Comparison of ENCODE assay signal across 8 cellular contexts in genomic region chr1:25431495-25432363, GRCh38. TPM values are rescaled to one million over a fixed set of nuclear protein-coding genes. Genes with fewer than 3 reads are reported as not detected.
A peak's percentile ranks its signal among the peaks of the same experiment; 100 is the strongest.
DNase-seq lines count a peak whose midpoint lies in the region; ATAC-seq, FAIRE-seq and TF ChIP-seq lines count a peak whose summit lies in the region.

No MANE protein-coding gene starts in this region.

- no peaks in the 10 kb centered on the region for H3K9me3 Mint-ChIP-seq in MCF 10A (ENCODE audit: unreplicated experiment)

- peaks cover 0 to 14% (median 0%) of the 10 kb centered on the region in 11 experiments; a peak in 7 of 22 replicates for H3K36me3 ChIP-seq in BLaER1 treated with 17β-estradiol and CSF1 and Interleukin-3, amounts not matched to agents 10 nM and 100 nM
- no peaks in the 10 kb centered on the region for H3K36me3 ChIP-seq in HepG2 (replicated peaks in 1 of 2; ENCODE audit: control insufficient read depth in 1 of 2, insufficient read depth in 2 of 2, low read length in 2 of 2)

- peaks cover 45 to 61% (median 54%) of the 10 kb centered on the region in 10 experiments for H3K4me1 ChIP-seq in BLaER1 treated with 17β-estradiol and CSF1 and Interleukin-3, amounts not matched to agents 10 nM and 100 nM
- H3K4me1 ChIP-seq in HepG2 (ENCODE audit: insufficient read depth, low read length) = peaks cover 56% of the 10 kb centered on the region

- no peak overlapping the region for H3K27ac Mint-ChIP-seq in MCF 10A (ENCODE audit: low read depth, unreplicated experiment)

- H3K79me2 ChIP-seq in HepG2 (ENCODE audit: insufficient read depth, low read length) = peaks cover 51% of the 10 kb centered on the region

- no peak for FAIRE-seq in HepG2 (lab: Jason Lieb, UNC)
- FAIRE-seq in urothelium cell line (lab: Jason Lieb, UNC) = no peak

- peaks cover 27 to 56% (median 52%) of the 10 kb centered on the region in 11 experiments; a peak in 21 of 22 replicates for H4K20me1 ChIP-seq in BLaER1 treated with 17β-estradiol and CSF1 and Interleukin-3, amounts not matched to agents 10 nM and 100 nM
- peaks cover 19% of the 10 kb centered on the region for H4K20me1 ChIP-seq in HepG2 (ENCODE audit: insufficient read depth, low read length)

- H3K27me3 ChIP-seq in BLaER1 treated with 17β-estradiol and CSF1 and Interleukin-3, amounts not matched to agents 10 nM and 100 nM = no peaks in the 10 kb centered on the region
- no peaks in the 10 kb centered on the region; a peak in 1 of 5 replicates for H3K27me3 ChIP-seq in HepG2 (ENCODE audit: control insufficient read depth in 1 of 2, insufficient read depth in 2 of 2, low read length in 2 of 2)

- intact Hi-C loops in MCF 10A (cut with micrococcal nuclease) = no loop called here
- intact Hi-C loops in HepG2 (cut with micrococcal nuclease; ENCODE audit: unreplicated experiment) = no loop called here

- H3K27ac ChIP-seq in BLaER1 treated with 17β-estradiol and CSF1 and Interleukin-3, amounts not matched to agents 10 nM and 100 nM = peak overlapping the region; percentile 85 to 94 (median 92)
- peak overlapping the region; percentile 45 for H3K27ac ChIP-seq in HepG2 (ENCODE audit: extremely low read length, insufficient read depth, low read length)
- peak overlapping the region; percentile 78 for H3K27ac ChIP-seq in temporal lobe (ENCODE audit: low read depth, low read length)

- no peak for TF ChIP-seq EP300 in HepG2 (IDR thresholded peaks at IDR 0.05; ENCODE audit: low read depth in 2 of 2, low read length in 2 of 2)
- TF ChIP-seq EP300 in HepG2 (CRISPR knock-in tag; IDR thresholded peaks at IDR 0.05; ENCODE audit: borderline replicate concordance) = no peak

- peak overlapping the region; percentile 81 for H3K4me3 Mint-ChIP-seq in MCF 10A (ENCODE audit: unreplicated experiment)

- no peak for DNase-seq in Jurkat, Clone E6-1 (ENCODE audit: low read depth, low spot score)
- DNase-seq in MCF 10A (ENCODE audit: unreplicated experiment) (no peak), HepG2 (ENCODE audit: low spot score) (no peak), urothelium cell line (ENCODE audit: low spot score) (no peak), AG20443 (ENCODE audit: low spot score) (no peak), NCI-H446 treated with DMSO at 0.1 percent for 48 hours (lab: John Stamatoyannopoulos, UW) (no peak)

- no peaks in the 10 kb centered on the region for H3K36me3 Mint-ChIP-seq in MCF 10A (ENCODE audit: insufficient read depth, unreplicated experiment)

- H3K4me3 ChIP-seq in BLaER1 treated with 17β-estradiol and CSF1 and Interleukin-3, amounts not matched to agents 10 nM and 100 nM = peak overlapping the region; percentile 96 to 100 (median 98)
- peak overlapping the region; percentile 85 for H3K4me3 ChIP-seq in Jurkat, Clone E6-1 (ENCODE audit: low read length)
- peak overlapping the region; percentile 85 to 93 (median 90) for H3K4me3 ChIP-seq in HepG2 (replicated peaks in 1 of 3; ENCODE audit: insufficient read depth in 1 of 3, low read depth in 2 of 3, low read length in 3 of 3)

- ATAC-seq in HepG2 = no peak

- BruUV-seq in MCF 10A (replicated peaks; lab: Mats Ljungman, UMichigan) = TSS peak; percentile 39
- TSS peak; percentile 58 for BruUV-seq in HepG2 (replicated peaks; lab: Mats Ljungman, UMichigan)

- H3K9ac ChIP-seq in BLaER1 treated with 17β-estradiol and CSF1 and Interleukin-3, amounts not matched to agents 10 nM and 100 nM = peak overlapping the region; percentile 92 to 97 (median 95)
- H3K9ac ChIP-seq in HepG2 (ENCODE audit: insufficient read depth, low read depth, low read length) = peak overlapping the region; percentile 83

- H3K4me2 ChIP-seq in BLaER1 treated with 17β-estradiol and CSF1 and Interleukin-3, amounts not matched to agents 10 nM and 100 nM = peak overlapping the region; percentile 84 to 96 (median 89)
- H3K4me2 ChIP-seq in HepG2 (ENCODE audit: low read depth, low read length) = peak overlapping the region; percentile 87

- TF ChIP-seq POLR2A in HepG2 (IDR thresholded peaks at IDR 0.05; ENCODE audit: insufficient read depth in 1 of 2, low read depth in 2 of 2, low read length in 2 of 2) = no peak

- under 1% methylated on average over 12 of the region's 23 CpGs for WGBS in HepG2 (ENCODE audit: low lambda C conversion rate)

- H2AFZ ChIP-seq in HepG2 (ENCODE audit: low read length) = no peak overlapping the region

- TF ChIP-seq CTCF in MCF 10A (IDR thresholded peaks at IDR 0.05; ENCODE audit: unreplicated experiment) (no peak), HepG2 (CRISPR knock-in tag; IDR thresholded peaks at IDR 0.05) (no peak)

- in situ Hi-C loops in HepG2 (cut with HindIII; ENCODE audit: extremely low pct_ligation_motif_present, low pct_unique_long_range_greater_than_20kb) = no loop called here

- CTCF ChIA-PET in MCF 10A (lab: Yijun Ruan, JAX) = interaction anchor here (0.9 to 1.8 kb wide), 5 partner anchors 10 to 89 kb away, joined by 3 to 6 read pairs (median 4); no protein-coding TSS in a partner anchor
- CTCF ChIA-PET in HepG2 (lab: Yijun Ruan, JAX; ENCODE audit: low intra/inter-chr PET ratio, low total read pairs) = no interaction called here

- H3K4me1 Mint-ChIP-seq in MCF 10A (ENCODE audit: insufficient read depth, unreplicated experiment) = peaks cover 33% of the 10 kb centered on the region

- no peaks in the 10 kb centered on the region for H3K27me3 Mint-ChIP-seq in MCF 10A (ENCODE audit: insufficient read depth, unreplicated experiment)

- TF ChIP-seq RAD21 in HepG2 (CRISPR knock-in tag; IDR thresholded peaks at IDR 0.05) = no peak

- POLR2A ChIA-PET in MCF 10A (lab: Yijun Ruan, JAX) = interaction anchor here (0.5 to 4.0 kb wide), 18 partner anchors 10 to 916 kb away, joined by 3 to 23 read pairs (median 3); partner anchors contain the start of genes MTFR1L, RSRP1, SYF2 and TMEM50A
- POLR2A ChIA-PET in HepG2 (lab: Yijun Ruan, JAX) = interaction anchor here (0.7 kb wide), 1 partner anchor 52 kb away, joined by 3 read pairs; no protein-coding TSS in a partner anchor

- no peaks in the 10 kb centered on the region for H3K9me3 ChIP-seq in BLaER1 treated with 17β-estradiol and CSF1 and Interleukin-3, amounts not matched to agents 10 nM and 100 nM (replicated peaks in 1 of 11)
- no peaks in the 10 kb centered on the region for H3K9me3 ChIP-seq in HepG2 (ENCODE audit: low read length)

RNA-seq across cellular contexts. Expression of gene MACO1, which starts 1.0 kb away (rescaled TPM):
- 16.9 TPM for polyA plus RNA-seq in Jurkat, Clone E6-1 (2012; ENCODE audit: insufficient read depth, insufficient read length)
- 17.4 and 19.3 TPM in 2 replicates for total RNA-seq in MCF 10A (2022)
- 9.2 and 17.0 TPM in 2 replicates for total RNA-seq in HepG2 (2016; rRNA removed; fragmentation: Illumina TruSeq; extraction: Trizol)
- 2.6 and 3.3 TPM in 2 replicates for total RNA-seq in HepG2 (2016; cell fraction: cytosol; rRNA removed; fragmentation: Illumina TruSeq; extraction: Trizol; ENCODE audit: low read depth)
- total RNA-seq in HepG2 (2016; cell fraction: insoluble cytoplasmic fraction; rRNA removed; fragmentation: Illumina TruSeq; extraction: Trizol) = 9.2 and 18.3 TPM in 2 replicates
- total RNA-seq in HepG2 (2016; cell fraction: membrane; rRNA removed; fragmentation: Illumina TruSeq; extraction: Trizol) = 6.1 and 7.5 TPM in 2 replicates
- total RNA-seq in HepG2 (2016; cell fraction: nucleus; rRNA removed; fragmentation: Illumina TruSeq; extraction: Trizol) = 15.7 and 18.2 TPM in 2 replicates
- 9.7 TPM in 2 replicates for polyA plus RNA-seq in HepG2 (2011; rRNA removed)
- 5.9 and 8.6 TPM in 2 replicates for polyA plus RNA-seq in HepG2 (2011; cell fraction: cytosol; rRNA removed)
- 4.1 and 4.6 TPM in 2 replicates for polyA plus RNA-seq in HepG2 (2011; cell fraction: nucleus; rRNA removed)
- polyA plus RNA-seq in HepG2 (2012) = 16.4 and 19.7 TPM in 2 replicates
- polyA plus RNA-seq in HepG2 (2016; cell fraction: cytosol; fragmentation: Illumina TruSeq; extraction: Trizol; ENCODE audit: low read depth) = 1.4 and 1.9 TPM in 2 replicates
- 9.8 and 10.1 TPM in 2 replicates for polyA plus RNA-seq in HepG2 (2016; cell fraction: insoluble cytoplasmic fraction; fragmentation: Illumina TruSeq; extraction: Trizol; ENCODE audit: low read depth)
- 3.6 and 4.1 TPM in 2 replicates for polyA plus RNA-seq in HepG2 (2016; cell fraction: membrane; fragmentation: Illumina TruSeq; extraction: Trizol; ENCODE audit: low read depth)
- 22.2 and 24.5 TPM in 2 replicates for polyA plus RNA-seq in HepG2 (2016; cell fraction: nucleus; fragmentation: Illumina TruSeq; extraction: Trizol; ENCODE audit: insufficient read depth, low read depth)
- polyA minus RNA-seq in HepG2 (2011; rRNA and poly(A)+ RNA removed; ENCODE audit: low replicate concordance) = 4.5 and 4.7 TPM in 2 replicates
- 9.5 and 9.6 TPM in 2 replicates for polyA minus RNA-seq in HepG2 (2011; cell fraction: cytosol; rRNA and poly(A)+ RNA removed)
- polyA minus RNA-seq in HepG2 (2011; cell fraction: nucleus; rRNA and poly(A)+ RNA removed) = 7.5 and 9.8 TPM in 2 replicates
- total RNA-seq in temporal lobe = 56.3 TPM

RNA-seq across cellular contexts. Expression of gene RHCE, which starts 11.1 kb away (rescaled TPM):
- polyA plus RNA-seq in Jurkat, Clone E6-1 (2012; ENCODE audit: insufficient read depth, insufficient read length) = 2.4 TPM
- 0.42 and 0.61 TPM in 2 replicates for total RNA-seq in MCF 10A (2022)
- not detected in 2 replicates for total RNA-seq in HepG2 (2016; rRNA removed; fragmentation: Illumina TruSeq; extraction: Trizol)
- total RNA-seq in HepG2 (2016; cell fraction: cytosol; rRNA removed; fragmentation: Illumina TruSeq; extraction: Trizol; ENCODE audit: low read depth) = not detected in 2 replicates
- 0.09 TPM in 1 of 2 replicates, not detected in the other for total RNA-seq in HepG2 (2016; cell fraction: insoluble cytoplasmic fraction; rRNA removed; fragmentation: Illumina TruSeq; extraction: Trizol)
- 0.14 TPM in 1 of 2 replicates, not detected in the other for total RNA-seq in HepG2 (2016; cell fraction: membrane; rRNA removed; fragmentation: Illumina TruSeq; extraction: Trizol)
- total RNA-seq in HepG2 (2016; cell fraction: nucleus; rRNA removed; fragmentation: Illumina TruSeq; extraction: Trizol) = not detected in 2 replicates
- polyA plus RNA-seq in HepG2 (2011; rRNA removed) = 0.30 and 0.46 TPM in 2 replicates
- 0.40 and 0.70 TPM in 2 replicates for polyA plus RNA-seq in HepG2 (2011; cell fraction: cytosol; rRNA removed)
- polyA plus RNA-seq in HepG2 (2011; cell fraction: nucleus; rRNA removed) = 0.24 and 0.35 TPM in 2 replicates
- polyA plus RNA-seq in HepG2 (2012) = 0.90 TPM in 1 of 2 replicates, not detected in the other
- polyA plus RNA-seq in HepG2 (2016; cell fraction: cytosol; fragmentation: Illumina TruSeq; extraction: Trizol; ENCODE audit: low read depth) = not detected in 2 replicates
- polyA plus RNA-seq in HepG2 (2016; cell fraction: insoluble cytoplasmic fraction; fragmentation: Illumina TruSeq; extraction: Trizol; ENCODE audit: low read depth) = not detected in 2 replicates
- 0.14 TPM in 1 of 2 replicates, not detected in the other for polyA plus RNA-seq in HepG2 (2016; cell fraction: membrane; fragmentation: Illumina TruSeq; extraction: Trizol; ENCODE audit: low read depth)
- not detected in 2 replicates for polyA plus RNA-seq in HepG2 (2016; cell fraction: nucleus; fragmentation: Illumina TruSeq; extraction: Trizol; ENCODE audit: insufficient read depth, low read depth)
- polyA minus RNA-seq in HepG2 (2011; rRNA and poly(A)+ RNA removed; ENCODE audit: low replicate concordance) = 0.10 and 0.40 TPM in 2 replicates
- not detected in 2 replicates for polyA minus RNA-seq in HepG2 (2011; cell fraction: cytosol; rRNA and poly(A)+ RNA removed)
- polyA minus RNA-seq in HepG2 (2011; cell fraction: nucleus; rRNA and poly(A)+ RNA removed) = not detected in 2 replicates
- total RNA-seq in temporal lobe = 0.25 TPM
